Comparison of ENCODE assay signal across 23 cellular contexts in the genomic region with DNA sequence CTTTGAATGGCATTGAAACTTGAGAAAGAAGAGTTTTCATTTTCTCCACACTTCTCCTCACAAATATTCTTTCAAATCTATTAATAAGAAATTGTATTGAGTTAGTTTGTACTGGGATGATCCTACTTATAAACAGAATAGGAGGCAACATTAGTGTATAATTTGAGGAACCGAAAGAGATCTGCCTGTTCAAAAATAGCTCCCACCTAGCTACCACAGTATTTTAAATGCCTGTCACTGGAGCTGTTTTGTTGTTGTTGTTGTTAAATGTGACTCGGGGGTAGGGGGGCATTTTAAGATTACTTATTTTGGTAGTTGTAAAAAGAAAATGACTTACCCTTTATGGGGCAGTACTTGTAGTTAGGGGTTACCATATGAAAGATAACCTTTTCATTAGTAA. TPM values are rescaled to one million over a fixed set of nuclear protein-coding genes. Genes with fewer than 3 reads are reported as not detected.
DNase-seq lines count a peak whose midpoint lies in the region; ATAC-seq and TF ChIP-seq lines count a peak whose summit lies in the region.
"Had no signal": no experiment of that assay in that cellular context is flagged by ENCODE, and none has a peak within 500 bp of the region (broad histone marks: within the 10 kb centered on the region; RNA-seq: fewer than 3 reads in every experiment).

No MANE protein-coding gene starts in this region.

- no peak overlapping the region for H3K9ac ChIP-seq in colonic mucosa (ENCODE audit: low read depth in 2 of 2, low read length in 2 of 2)

- no peak for TF ChIP-seq CTCF in colonic mucosa (IDR thresholded peaks at IDR 0.05)

- peak; percentile 53 for DNase-seq in RPMI8226
- DNase-seq in colonic mucosa = no peak
- DNase-seq in AML-193 (lab: John Stamatoyannopoulos, UW) = no peak
- DNase-seq in MG63 = no peak
- DNase-seq: activated B cell treated with CpG ODN at 0.5 μM for 24 hours; activated CD8-positive, alpha-beta memory T cell treated with anti-CD3 and anti-CD28 coated beads, Interleukin-2, amount 50 U/mL, for 4 hours; C1 segment of cervical spinal cord; EL; gastrocnemius medialis; HCEC 1CT; islet precursor cell; NCI-H2171; occipital lobe; OCI-M1; stimulated activated CD4-positive, alpha-beta T cell treated with anti-CD3 and anti-CD28 coated beads, Interleukin-12 subunit alpha, Interleukin-12 subunit beta, amount 100 ng/mL, for 4 hours had no signal

- no peaks in the 10 kb centered on the region for H3K4me1 ChIP-seq in colonic mucosa
- H3K4me1 ChIP-seq: gastrocnemius medialis had no signal

- H3K36me3 ChIP-seq in colonic mucosa (no peaks in the 10 kb centered on the region), MG63 (no peaks in the 10 kb centered on the region)
- H3K36me3 ChIP-seq: gastrocnemius medialis, thoracic aorta had no signal

- H3K4me3 ChIP-seq in colonic mucosa = no peak overlapping the region
- no peak overlapping the region for H3K4me3 ChIP-seq in MG63
- H3K4me3 ChIP-seq: gastrocnemius medialis, thoracic aorta had no signal

- ATAC-seq in GM19025 (IDR thresholded peaks at IDR 0.05; ENCODE audit: low read depth, unreplicated experiment) (peak; percentile 50), GM21723 (IDR thresholded peaks at IDR 0.05; ENCODE audit: unreplicated experiment) (peak; percentile 95), HG03139 (IDR thresholded peaks at IDR 0.05; ENCODE audit: unreplicated experiment) (peak; percentile 82), GM18520 (IDR thresholded peaks at IDR 0.05; ENCODE audit: unreplicated experiment) (no peak)
- ATAC-seq: activated naive CD4-positive, alpha-beta T cell treated with anti-CD3 and anti-CD28 coated beads, Interleukin-2, amount 50 U/mL, for 72 hours; gastrocnemius medialis had no signal

- H3K27ac ChIP-seq in colonic mucosa = no peak overlapping the region
- H3K27ac ChIP-seq: gastrocnemius medialis, thoracic aorta had no signal

- no peaks in the 10 kb centered on the region for H3K27me3 ChIP-seq in colonic mucosa
- H3K27me3 ChIP-seq in MG63 = no peaks in the 10 kb centered on the region
- H3K27me3 ChIP-seq: gastrocnemius medialis had no signal

- intact Hi-C loops in colonic mucosa (cut with DNase I) = no loop called here

- H3K9me3 ChIP-seq in colonic mucosa (no peaks in the 10 kb centered on the region), MG63 (no peaks in the 10 kb centered on the region)
- H3K9me3 ChIP-seq: gastrocnemius medialis, thoracic aorta had no signal

RNA-seq across cellular contexts. Expression of a gene that starts 20.1 kb away (rescaled TPM):
- 1 to 10 TPM; 3.8 to 5.9 TPM for total RNA-seq in colonic mucosa
- total RNA-seq in MG63 (2014; rRNA removed; shearing (Covaris generic); ENCODE audit: low replicate concordance) = 0.16 TPM in 1 of 2 replicates, not detected in the other
- total RNA-seq: activated B cell treated with CpG ODN at 0.5 μM for 24 hours; activated naive CD4-positive, alpha-beta T cell treated with anti-CD3 and anti-CD28 coated beads, Interleukin-2, amount 50 U/mL, for 72 hours; gastrocnemius medialis; HT1080; MCF 10A had no signal
